13 cellular contexts compared by ENCODE assay signal in genomic region chr11:122229611-122230386, GRCh38.
DNase-seq lines count a peak whose midpoint lies in the region; ATAC-seq and TF ChIP-seq lines count a peak whose summit lies in the region.
"Had no signal": no experiment of that assay in that cellular context is flagged by ENCODE, and none has a peak within 500 bp of the region (broad histone marks: within the 10 kb centered on the region; RNA-seq: fewer than 3 reads in every experiment).

No MANE protein-coding gene starts in this region.

- H3K9me3 ChIP-seq in iPS-15b (ENCODE audit: control insufficient read depth, insufficient read depth, low read length) (no peaks in the 10 kb centered on the region), mucosa of descending colon (no peaks in the 10 kb centered on the region)
- H3K9me3 ChIP-seq: sigmoid colon, SK-N-SH had no signal

- H3K27me3 ChIP-seq in H7 (ENCODE audit: control insufficient read depth, insufficient read depth, low read length) (no peaks in the 10 kb centered on the region), iPS-15b (ENCODE audit: control insufficient read depth, insufficient read depth, low read length) (no peaks in the 10 kb centered on the region)
- H3K27me3 ChIP-seq: sigmoid colon had no signal

- H3K4me1 ChIP-seq in iPS-15b (ENCODE audit: control insufficient read depth, insufficient read depth, low read length) = peaks cover 10% of the 10 kb centered on the region
- H3K4me1 ChIP-seq in mucosa of descending colon (ENCODE audit: low read depth) = no peaks in the 10 kb centered on the region

- H3K9ac ChIP-seq in iPS-15b (ENCODE audit: low read depth, low read length) = no peak overlapping the region
- H3K9ac ChIP-seq: KMS-11, SK-N-SH had no signal

- intact Hi-C loops in sciatic nerve (cut with DNase I) = no loop called here
- intact Hi-C loops in mucosa of descending colon (cut with DNase I, micrococcal nuclease) = no loop called here

- ATAC-seq in sciatic nerve = peak; percentile 24
- no peak for ATAC-seq in mucosa of descending colon

- TF ChIP-seq CTCF in mucosa of descending colon (IDR thresholded peaks at IDR 0.05) = no peak

- no peak overlapping the region for H3K4me3 ChIP-seq in H7 (ENCODE audit: insufficient read depth, low read depth, low read length)
- peak overlapping the region; percentile 1 for H3K4me3 ChIP-seq in iPS-15b (ENCODE audit: low read depth, low read length)
- no peak overlapping the region for H3K4me3 ChIP-seq in mucosa of descending colon
- H3K4me3 ChIP-seq: sigmoid colon had no signal

- H3K36me3 ChIP-seq in H7 (replicated peaks; ENCODE audit: control insufficient read depth, insufficient read depth, low read length) (no peaks in the 10 kb centered on the region), iPS-15b (ENCODE audit: control insufficient read depth, insufficient read depth, low read length) (no peaks in the 10 kb centered on the region), mucosa of descending colon (ENCODE audit: low read depth) (no peaks in the 10 kb centered on the region)
- H3K36me3 ChIP-seq: sigmoid colon had no signal

- peak; percentile 32 for DNase-seq in H7
- DNase-seq in amygdala (lab: John Stamatoyannopoulos, UW) = peak in 46 of 56 donors; percentile 10 to 80 (median 54)
- no peak for DNase-seq in sciatic nerve (ENCODE audit: low spot score)
- DNase-seq in activated T-cell treated with anti-CD3 and anti-CD28 coated beads for 4 hours = no peak
- no peak for DNase-seq in activated naive CD4-positive, alpha-beta T cell (lab: John Stamatoyannopoulos, UW)
- no peak for DNase-seq in cerebellar nuclear complex (lab: John Stamatoyannopoulos, UW)
- DNase-seq in mucosa of descending colon = no peak
- DNase-seq: activated CD4-positive, alpha-beta memory T cell treated with anti-CD3 and anti-CD28 coated beads for 36 hours; NCI-H510A; sigmoid colon; SK-N-SH had no signal

Comparison
In these comparisons a context has a peak if more than half of its experiments do, and no peak if none do; other contexts are left out.
1. DNase-seq: peak in H7 (single experiment) and amygdala (46 of 56); none in sciatic nerve (single experiment), activated T-cell treated with anti-CD3 and anti-CD28 coated beads for 4 hours (single experiment), activated naive CD4-positive, alpha-beta T cell (0 of 4), cerebellar nuclear complex (0 of 2) and mucosa of descending colon (0 of 3).